ENCODE assay signal across 10 cellular contexts in genomic region chr15:77004189-77004588, GRCh38. TPM values are rescaled to one million over a fixed set of nuclear protein-coding genes. Genes with fewer than 3 reads are reported as not detected.
A peak's percentile ranks its signal among the peaks of the same experiment; 100 is the strongest.
DNase-seq lines count a peak whose midpoint lies in the region; ATAC-seq and TF ChIP-seq lines count a peak whose summit lies in the region.
"Had no signal": no experiment of that assay in that cellular context is flagged by ENCODE, and none has a peak within 500 bp of the region (broad histone marks: within the 10 kb centered on the region; RNA-seq: fewer than 3 reads in every experiment).

No MANE protein-coding gene starts in this region.

- no peaks in the 10 kb centered on the region for H3K27me3 Mint-ChIP-seq in activated CD8-positive, alpha-beta memory T cell treated with anti-CD3 and anti-CD28 coated beads, Interleukin-2, amount 10 ng/mL, durations not matched to agents 7 days and 5 days
- H3K27me3 Mint-ChIP-seq in activated CD8-positive, alpha-beta T cell treated with anti-CD3 and anti-CD28 coated beads for 36 hours = no peaks in the 10 kb centered on the region

- no peak overlapping the region for H3K27ac ChIP-seq in testis

- intact Hi-C loops in activated CD8-positive, alpha-beta T cell treated with anti-CD3 and anti-CD28 coated beads for 36 hours (cut with micrococcal nuclease) = no loop called here
- intact Hi-C loops in left colon (cut with DNase I, micrococcal nuclease) (no loop called here), testis (cut with DNase I; ENCODE audit: low total_unique reads) (no loop called here)

- H3K9me3 Mint-ChIP-seq in activated CD8-positive, alpha-beta memory T cell treated with anti-CD3 and anti-CD28 coated beads, Interleukin-2, amount 10 ng/mL, durations not matched to agents 7 days and 5 days (ENCODE audit: low read depth) = no peaks in the 10 kb centered on the region
- peaks cover 4% of the 10 kb centered on the region for H3K9me3 Mint-ChIP-seq in activated CD8-positive, alpha-beta T cell treated with anti-CD3 and anti-CD28 coated beads for 36 hours

- H3K4me3 Mint-ChIP-seq in activated CD8-positive, alpha-beta memory T cell treated with anti-CD3 and anti-CD28 coated beads, Interleukin-2, amount 10 ng/mL, durations not matched to agents 7 days and 5 days = peak overlapping the region; percentile 62
- H3K4me3 Mint-ChIP-seq in activated CD8-positive, alpha-beta T cell treated with anti-CD3 and anti-CD28 coated beads for 36 hours = peak overlapping the region; percentile 59

- H3K4me1 ChIP-seq in testis = no peaks in the 10 kb centered on the region

- no peak for DNase-seq in activated CD8-positive, alpha-beta memory T cell treated with anti-CD3 and anti-CD28 coated beads, Interleukin-2, amount 10 ng/mL, durations not matched to agents 7 days and 5 days
- no peak for DNase-seq in activated CD8-positive, alpha-beta memory T cell treated with anti-CD3 and anti-CD28 coated beads for 24 hours
- no peak for DNase-seq in activated CD8-positive, alpha-beta T cell treated with anti-CD3 and anti-CD28 coated beads for 36 hours
- DNase-seq in left colon (peak in 1 of 2 donors; percentile 61), testis (peak; percentile 30), islet precursor cell (no peak)
- DNase-seq: NCI-H1694 treated with DMSO at 0.1 percent for 48 hours had no signal

- peak overlapping the region; percentile 87 for H3K27ac Mint-ChIP-seq in activated CD8-positive, alpha-beta memory T cell treated with anti-CD3 and anti-CD28 coated beads, Interleukin-2, amount 10 ng/mL, durations not matched to agents 7 days and 5 days
- peak overlapping the region; percentile 93 for H3K27ac Mint-ChIP-seq in activated CD8-positive, alpha-beta T cell treated with anti-CD3 and anti-CD28 coated beads for 36 hours

- TF ChIP-seq POLR2A in testis (IDR thresholded peaks at IDR 0.05) = no peak

- CTCF ChIA-PET in activated CD8-positive, alpha-beta memory T cell treated with anti-CD3 and anti-CD28 coated beads, Interleukin-2, amount 10 ng/mL, durations not matched to agents 7 days and 5 days (lab: Charles Lee) = interaction anchor here (1.4 to 1.6 kb wide), 3 partner anchors 9 to 27 kb away, joined by 3 to 7 read pairs (median 3); no protein-coding TSS in a partner anchor
- CTCF ChIA-PET in activated CD8-positive, alpha-beta T cell treated with anti-CD3 and anti-CD28 coated beads for 36 hours (lab: Charles Lee) = interaction anchor here (5.0 kb wide), 1 partner anchor 30 kb away, joined by 33 read pairs; no protein-coding TSS in a partner anchor

- no peak for TF ChIP-seq CTCF in activated CD8-positive, alpha-beta T cell treated with anti-CD3 and anti-CD28 coated beads for 36 hours (IDR thresholded peaks at IDR 0.05)
- no peak for TF ChIP-seq CTCF in testis (IDR thresholded peaks at IDR 0.05)

- ATAC-seq in activated CD8-positive, alpha-beta memory T cell treated with anti-CD3 and anti-CD28 coated beads, Interleukin-2, amount 10 ng/mL, durations not matched to agents 7 days and 5 days = no peak
- ATAC-seq in activated CD8-positive, alpha-beta T cell treated with anti-CD3 and anti-CD28 coated beads for 36 hours = no peak
- ATAC-seq in left colon (peak; percentile 24), HG02840 (IDR thresholded peaks at IDR 0.05; ENCODE audit: low FRiP score, unreplicated experiment) (no peak), HG02610 (IDR thresholded peaks at IDR 0.05; ENCODE audit: unreplicated experiment) (no peak)

- peaks cover 86% of the 10 kb centered on the region for H3K4me1 Mint-ChIP-seq in activated CD8-positive, alpha-beta memory T cell treated with anti-CD3 and anti-CD28 coated beads, Interleukin-2, amount 10 ng/mL, durations not matched to agents 7 days and 5 days
- peaks cover 83% of the 10 kb centered on the region for H3K4me1 Mint-ChIP-seq in activated CD8-positive, alpha-beta T cell treated with anti-CD3 and anti-CD28 coated beads for 36 hours (ENCODE audit: low read depth)

- 84 to 86% methylated on average over 4 of the region's 4 CpGs for WGBS in testis, 2 donors

- peaks cover 53% of the 10 kb centered on the region for H3K36me3 Mint-ChIP-seq in activated CD8-positive, alpha-beta memory T cell treated with anti-CD3 and anti-CD28 coated beads, Interleukin-2, amount 10 ng/mL, durations not matched to agents 7 days and 5 days
- H3K36me3 Mint-ChIP-seq in activated CD8-positive, alpha-beta T cell treated with anti-CD3 and anti-CD28 coated beads for 36 hours (ENCODE audit: low read depth) = peaks cover 68% of the 10 kb centered on the region

- H3K27me3 ChIP-seq in testis = no peaks in the 10 kb centered on the region

- no peaks in the 10 kb centered on the region for H3K36me3 ChIP-seq in testis (ENCODE audit: low read depth, missing control alignments)

- POLR2A ChIA-PET in activated CD8-positive, alpha-beta T cell treated with anti-CD3 and anti-CD28 coated beads for 36 hours (lab: Charles Lee) = interaction anchor here (3.0 kb wide), 1 partner anchor 9 kb away, joined by 11 read pairs; no protein-coding TSS in a partner anchor

- no peak overlapping the region for H3K4me3 ChIP-seq in testis

- H3K9me3 ChIP-seq in testis = no peaks in the 10 kb centered on the region

RNA-seq across cellular contexts. Expression of gene PSTPIP1, which starts 9.3 kb away (rescaled TPM):
- total RNA-seq in activated CD8-positive, alpha-beta memory T cell treated with anti-CD3 and anti-CD28 coated beads, Interleukin-2, amount 10 ng/mL, durations not matched to agents 7 days and 5 days = 100 to 1,000 TPM; 157 to 255 TPM
- total RNA-seq in activated CD8-positive, alpha-beta T cell treated with anti-CD3 and anti-CD28 coated beads for 36 hours = 100 to 1,000 TPM; 113 to 121 TPM
- 1 to 10 TPM; 1.6 to 7.2 TPM for total RNA-seq in left colon
- 1 to 10 TPM; 5.0 to 8.6 TPM for total RNA-seq in testis
- polyA plus RNA-seq in testis (ENCODE audit: insufficient read depth, low read depth, low replicate concordance) = 7.9 TPM
- total RNA-seq: glomerular endothelial cell had no signal

Comparison
In these comparisons a context has a peak if more than half of its experiments do, and no peak if none do; other contexts are left out.
1. RNA of gene PSTPIP1, which starts 9.3 kb away (total RNA-seq): 157 to 255 TPM in activated CD8-positive, alpha-beta memory T cell treated with anti-CD3 and anti-CD28 coated beads, Interleukin-2, amount 10 ng/mL, durations not matched to agents 7 days and 5 days and 113 to 121 TPM in activated CD8-positive, alpha-beta T cell treated with anti-CD3 and anti-CD28 coated beads for 36 hours; 5.0 to 8.6 TPM in testis and 1.6 to 7.2 TPM in left colon; every median in the first group is over 10 times any median in the second.